In the genomic region with DNA sequence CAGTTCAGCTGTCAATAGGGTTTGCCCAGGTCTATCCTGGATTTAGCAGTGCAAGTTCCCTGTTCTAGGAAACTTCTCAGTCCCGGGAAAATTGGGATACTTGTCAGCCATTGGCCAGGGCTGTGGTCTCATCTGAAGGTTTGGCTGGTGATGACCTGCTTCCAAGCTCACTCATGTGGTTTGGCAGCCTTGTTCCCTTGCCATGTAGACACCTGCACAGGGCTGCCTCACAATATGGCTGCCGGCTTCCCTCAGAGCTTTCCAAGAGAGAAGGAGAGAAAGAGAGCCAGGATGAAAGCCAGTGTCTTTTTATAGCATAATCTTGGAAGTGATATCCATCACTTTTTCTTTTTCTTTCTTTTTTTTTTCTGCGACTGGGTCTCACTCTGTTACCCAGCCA, we compare ENCODE assay signal across 1 cellular context.
TF ChIP-seq lines count a peak whose summit lies in the region.

No MANE protein-coding gene starts in this region.

TF ChIP-seq in HEK293, 187 proteins besides CTCF, POLR2A, EP300 and RAD21:
- TF ChIP-seq PRDM10 (tag by site-specific recombination; IDR thresholded peaks at IDR 0.05) = no peak
- TF ChIP-seq YY1 (tag by site-specific recombination; IDR thresholded peaks at IDR 0.05) = 0 out of 2 replicates have a peak, but pooled peaks have one; percentile 17
- no peak for TF ChIP-seq SALL2 (tag by site-specific recombination; IDR thresholded peaks at IDR 0.05; ENCODE audit: borderline replicate concordance)
- TF ChIP-seq RBAK (tag by site-specific recombination; IDR thresholded peaks at IDR 0.05) = no peak
- TF ChIP-seq, protein P1, sequence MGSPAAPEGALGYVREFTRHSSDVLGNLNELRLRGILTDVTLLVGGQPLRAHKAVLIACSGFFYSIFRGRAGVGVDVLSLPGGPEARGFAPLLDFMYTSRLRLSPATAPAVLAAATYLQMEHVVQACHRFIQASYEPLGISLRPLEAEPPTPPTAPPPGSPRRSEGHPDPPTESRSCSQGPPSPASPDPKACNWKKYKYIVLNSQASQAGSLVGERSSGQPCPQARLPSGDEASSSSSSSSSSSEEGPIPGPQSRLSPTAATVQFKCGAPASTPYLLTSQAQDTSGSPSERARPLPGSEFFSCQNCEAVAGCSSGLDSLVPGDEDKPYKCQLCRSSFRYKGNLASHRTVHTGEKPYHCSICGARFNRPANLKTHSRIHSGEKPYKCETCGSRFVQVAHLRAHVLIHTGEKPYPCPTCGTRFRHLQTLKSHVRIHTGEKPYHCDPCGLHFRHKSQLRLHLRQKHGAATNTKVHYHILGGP (tag by site-specific recombination; IDR thresholded peaks at IDR 0.05) = no peak
- no peak for TF ChIP-seq SCRT1 (tag by site-specific recombination; IDR thresholded peaks at IDR 0.05; ENCODE audit: borderline replicate concordance)
- TF ChIP-seq ZBTB11 (tag by site-specific recombination; conservative IDR thresholded peaks at IDR 0.05; ENCODE audit: low read depth) = no peak
- no peak for TF ChIP-seq ZBTB48 (tag by site-specific recombination; IDR thresholded peaks at IDR 0.05)
- peak; percentile 47 for TF ChIP-seq SETDB1 (IDR thresholded peaks at IDR 0.05; ENCODE audit: insufficient read length, low read length)
- 0 out of 2 replicates have a peak, but pooled peaks have one; percentile 71 for TF ChIP-seq ZNF280D (tag by site-specific recombination; IDR thresholded peaks at IDR 0.05)
- no peak for TF ChIP-seq ZNF645 (tag by site-specific recombination; IDR thresholded peaks at IDR 0.05)
- TF ChIP-seq, protein P2, sequence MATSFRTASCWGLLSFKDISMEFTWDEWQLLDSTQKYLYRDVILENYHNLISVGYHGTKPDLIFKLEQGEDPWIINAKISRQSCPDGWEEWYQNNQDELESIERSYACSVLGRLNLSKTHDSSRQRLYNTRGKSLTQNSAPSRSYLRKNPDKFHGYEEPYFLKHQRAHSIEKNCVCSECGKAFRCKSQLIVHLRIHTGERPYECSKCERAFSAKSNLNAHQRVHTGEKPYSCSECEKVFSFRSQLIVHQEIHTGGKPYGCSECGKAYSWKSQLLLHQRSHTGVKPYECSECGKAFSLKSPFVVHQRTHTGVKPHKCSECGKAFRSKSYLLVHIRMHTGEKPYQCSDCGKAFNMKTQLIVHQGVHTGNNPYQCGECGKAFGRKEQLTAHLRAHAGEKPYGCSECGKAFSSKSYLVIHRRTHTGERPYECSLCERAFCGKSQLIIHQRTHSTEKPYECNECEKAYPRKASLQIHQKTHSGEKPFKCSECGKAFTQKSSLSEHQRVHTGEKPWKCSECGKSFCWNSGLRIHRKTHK (tag by site-specific recombination; IDR thresholded peaks at IDR 0.05) = no peak
- no peak for TF ChIP-seq ZNF629 (tag by site-specific recombination; IDR thresholded peaks at IDR 0.05)
- TF ChIP-seq ZSCAN23 (tag by site-specific recombination; IDR thresholded peaks at IDR 0.05) = no peak
